ENCODE assay signal across 9 cellular contexts in the genomic region with DNA sequence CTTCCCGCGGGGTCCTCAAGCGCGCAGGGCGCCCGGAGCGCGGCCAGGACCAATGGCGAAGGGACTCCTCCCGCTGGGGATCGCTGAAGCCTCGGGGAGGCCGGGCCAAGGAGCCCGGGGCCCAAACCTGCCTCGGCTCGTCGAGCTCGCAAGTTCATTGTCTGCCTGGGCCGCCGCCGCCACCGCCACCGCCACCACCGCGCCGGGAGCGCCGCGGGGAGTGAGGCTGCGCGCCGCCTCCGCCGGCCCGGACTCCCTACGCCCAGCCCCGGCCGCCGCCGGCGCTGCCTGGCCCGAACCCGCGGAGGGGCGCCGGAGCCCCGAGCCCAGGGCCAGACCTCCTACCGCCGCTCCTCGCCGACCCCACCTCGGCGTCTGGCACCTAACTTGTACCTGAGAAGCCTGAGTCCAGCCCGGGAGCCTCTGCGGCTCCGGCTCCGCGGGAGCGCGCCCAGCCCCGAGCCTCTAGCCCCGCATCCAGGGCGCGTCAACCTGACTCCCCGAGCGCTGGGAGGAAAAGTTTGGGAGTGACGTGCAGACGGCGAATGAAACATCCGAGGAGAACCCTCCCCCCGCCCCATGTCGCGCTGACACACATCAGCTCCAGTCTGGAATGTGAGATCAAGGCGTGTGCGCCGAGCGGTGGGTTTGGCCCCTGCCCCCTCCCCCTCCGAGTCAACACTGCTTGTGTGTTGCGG. TPM values are rescaled to one million over a fixed set of nuclear protein-coding genes. Genes with fewer than 3 reads are reported as not detected.
DNase-seq lines count a peak whose midpoint lies in the region; ATAC-seq, FAIRE-seq and TF ChIP-seq lines count a peak whose summit lies in the region.
"Had no signal": no experiment of that assay in that cellular context is flagged by ENCODE, and none has a peak within 500 bp of the region (broad histone marks: within the 10 kb centered on the region; RNA-seq: fewer than 3 reads in every experiment).

A gene with protein sequence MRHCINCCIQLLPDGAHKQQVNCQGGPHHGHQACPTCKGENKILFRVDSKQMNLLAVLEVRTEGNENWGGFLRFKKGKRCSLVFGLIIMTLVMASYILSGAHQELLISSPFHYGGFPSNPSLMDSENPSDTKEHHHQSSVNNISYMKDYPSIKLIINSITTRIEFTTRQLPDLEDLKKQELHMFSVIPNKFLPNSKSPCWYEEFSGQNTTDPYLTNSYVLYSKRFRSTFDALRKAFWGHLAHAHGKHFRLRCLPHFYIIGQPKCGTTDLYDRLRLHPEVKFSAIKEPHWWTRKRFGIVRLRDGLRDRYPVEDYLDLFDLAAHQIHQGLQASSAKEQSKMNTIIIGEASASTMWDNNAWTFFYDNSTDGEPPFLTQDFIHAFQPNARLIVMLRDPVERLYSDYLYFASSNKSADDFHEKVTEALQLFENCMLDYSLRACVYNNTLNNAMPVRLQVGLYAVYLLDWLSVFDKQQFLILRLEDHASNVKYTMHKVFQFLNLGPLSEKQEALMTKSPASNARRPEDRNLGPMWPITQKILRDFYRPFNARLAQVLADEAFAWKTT (minus strand): TSS at position 523 of the 698 bp plus-strand sequence. CDS start 47,386 bp downstream, outside the sequence.

- ATAC-seq in GM21390 (IDR thresholded peaks at IDR 0.05; ENCODE audit: unreplicated experiment), result no peak

- H3K36me3 Mint-ChIP-seq in activated CD4-positive, alpha-beta T cell treated with anti-CD3 and anti-CD28 coated beads, Interleukin-2, amount 10 ng/mL, durations not matched to agents 24 days and 14 days (ENCODE audit: low read depth), result no peaks in the 10 kb centered on the region

- H3K36me3 ChIP-seq in keratinocyte (ENCODE audit: control insufficient read depth in 2 of 2, extremely low read depth in 1 of 2, insufficient read depth in 2 of 2, low read length in 2 of 2), result peaks cover 0 to 3% of the 10 kb centered on the region in 2 experiments
- H3K36me3 ChIP-seq in skeletal muscle satellite cell (ENCODE audit: insufficient read depth, low read length), result no peaks in the 10 kb centered on the region

- no peak for TF ChIP-seq CTCF in LNCaP clone FGC (IDR thresholded peaks at IDR 0.05; ENCODE audit: control insufficient read depth, extremely low read depth, insufficient read depth)
- TF ChIP-seq CTCF in keratinocyte (optimal IDR thresholded peaks at IDR 0.05 in 1 of 3, IDR thresholded peaks at IDR 0.05 in 1 of 3, conservative IDR thresholded peaks at IDR 0.05 in 1 of 3; ENCODE audit: extremely low read depth in 1 of 3, insufficient read depth in 2 of 3, low read length in 3 of 3), result no peak

- H3K27me3 Mint-ChIP-seq in activated CD4-positive, alpha-beta T cell treated with anti-CD3 and anti-CD28 coated beads, Interleukin-2, amount 10 ng/mL, durations not matched to agents 24 days and 14 days, result peaks cover 57% of the 10 kb centered on the region

- peaks cover 39% of the 10 kb centered on the region for H3K4me1 ChIP-seq in keratinocyte (ENCODE audit: control insufficient read depth, extremely low read depth, insufficient read depth, low read length)
- H3K4me1 ChIP-seq in skeletal muscle satellite cell (ENCODE audit: control insufficient read depth, insufficient read depth, low read length), result peaks cover 4% of the 10 kb centered on the region

- H3K27me3 ChIP-seq in keratinocyte (ENCODE audit: control insufficient read depth, extremely low read depth, insufficient read depth, low read length) (no peaks in the 10 kb centered on the region), skeletal muscle satellite cell (ENCODE audit: control insufficient read depth, insufficient read depth, low read length) (peaks cover 54% of the 10 kb centered on the region)

- intact Hi-C loops in activated CD4-positive, alpha-beta T cell treated with anti-CD3 and anti-CD28 coated beads, Interleukin-2, amount 10 ng/mL, durations not matched to agents 24 days and 14 days (cut with micrococcal nuclease), result no loop called here

- H3K4me3 Mint-ChIP-seq in activated CD4-positive, alpha-beta T cell treated with anti-CD3 and anti-CD28 coated beads, Interleukin-2, amount 10 ng/mL, durations not matched to agents 24 days and 14 days, result peak within 1 kb of the TSS; percentile 41

- peaks cover 3% of the 10 kb centered on the region for H3K9me3 ChIP-seq in keratinocyte (ENCODE audit: control insufficient read depth, low read depth, low read length)
- no peaks in the 10 kb centered on the region for H3K9me3 ChIP-seq in skeletal muscle satellite cell (replicated peaks; ENCODE audit: low read length)

- no peak within 1 kb of the TSS for H3K27ac Mint-ChIP-seq in activated CD4-positive, alpha-beta T cell treated with anti-CD3 and anti-CD28 coated beads, Interleukin-2, amount 10 ng/mL, durations not matched to agents 24 days and 14 days

- H3K4me2 ChIP-seq in keratinocyte (ENCODE audit: control insufficient read depth, extremely low read depth, insufficient read depth, low read depth, low read length) (peak within 1 kb of the TSS; percentile 64), skeletal muscle satellite cell (ENCODE audit: low read length) (peak within 1 kb of the TSS; percentile 95)

- in situ Hi-C loops in T47D (cut with HindIII; ENCODE audit: low pct_unique_long_range_greater_than_20kb, low sequenced_read_pairs), result no loop called here

- peaks cover 6% of the 10 kb centered on the region for H3K9me1 ChIP-seq in keratinocyte (ENCODE audit: control insufficient read depth, extremely low read depth, insufficient read depth, low read length)

- DNase-seq in activated CD4-positive, alpha-beta T cell treated with anti-CD3 and anti-CD28 coated beads, Interleukin-2, amount 10 ng/mL, durations not matched to agents 24 days and 14 days, result peak; percentile 61
- no peak for DNase-seq in activated CD4-positive, alpha-beta T cell treated with anti-CD3 and anti-CD28 coated beads, Interleukin-2, amount 50 U/mL, for 1 hour
- DNase-seq in LNCaP clone FGC (ENCODE audit: low read depth) (no peak), T47D (ENCODE audit: low read depth in 1 of 2, low spot score in 1 of 2) (peak; percentile 71 to 86), keratinocyte (ENCODE audit: low read depth, low spot score) (no peak)
- DNase-seq in NK-92 treated with Interleukin-12 subunit alpha and Interleukin-12 subunit beta, amount 100 ng/mL, for 24 hours (lab: John Stamatoyannopoulos, UW), result no peak

- dilution Hi-C loops in keratinocyte (cut with MboI; ENCODE audit: extremely low pct_ligation_motif_present, low sequenced_read_pairs), result no loop called here

- H3K4me1 Mint-ChIP-seq in activated CD4-positive, alpha-beta T cell treated with anti-CD3 and anti-CD28 coated beads, Interleukin-2, amount 10 ng/mL, durations not matched to agents 24 days and 14 days, result no peaks in the 10 kb centered on the region

- H3K27ac ChIP-seq in keratinocyte (ENCODE audit: control insufficient read depth, insufficient read depth, low read length), result peak within 1 kb of the TSS; percentile 84

- H3K4me3 ChIP-seq in LNCaP clone FGC (ENCODE audit: low read depth, low read length) (peak within 1 kb of the TSS; percentile 58), keratinocyte (ENCODE audit: control insufficient read depth in 2 of 3, extremely low read depth in 1 of 3, insufficient read depth in 2 of 3, low read depth in 1 of 3, low read length in 3 of 3) (peak within 1 kb of the TSS; percentile 74 to 90 (median 86)), skeletal muscle satellite cell (ENCODE audit: low read length) (peak within 1 kb of the TSS; percentile 88)

- peak within 1 kb of the TSS; percentile 89 for H3K9ac ChIP-seq in keratinocyte (ENCODE audit: control insufficient read depth, extremely low read depth, insufficient read depth, low read length)
- peak within 1 kb of the TSS; percentile 89 for H3K9ac ChIP-seq in skeletal muscle satellite cell (ENCODE audit: low read depth, low read length)

- no peaks in the 10 kb centered on the region for H3K9me3 Mint-ChIP-seq in activated CD4-positive, alpha-beta T cell treated with anti-CD3 and anti-CD28 coated beads, Interleukin-2, amount 10 ng/mL, durations not matched to agents 24 days and 14 days

- peaks cover 34% of the 10 kb centered on the region for H3K79me2 ChIP-seq in keratinocyte (ENCODE audit: control insufficient read depth, insufficient read depth, low read length)

- H4K20me1 ChIP-seq in keratinocyte (ENCODE audit: control insufficient read depth, extremely low read depth, insufficient read depth, low read length), result peaks cover 12% of the 10 kb centered on the region

- peak; percentile 56 for FAIRE-seq in keratinocyte (lab: Jason Lieb, UNC)
- FAIRE-seq: GM18507 had no signal

- H2AFZ ChIP-seq in keratinocyte (ENCODE audit: control insufficient read depth, low read length), result peak within 1 kb of the TSS; percentile 53

RNA-seq across cellular contexts. Expression of the gene that starts here (rescaled TPM):
- 0.16 and 0.36 TPM in 2 replicates for total RNA-seq in activated CD4-positive, alpha-beta T cell treated with anti-CD3 and anti-CD28 coated beads, Interleukin-2, amount 10 ng/mL, durations not matched to agents 24 days and 14 days
- polyA plus RNA-seq in keratinocyte, result 21.4 to 39.1 TPM (median 24.5 TPM) in 3 replicates
- polyA plus RNA-seq in keratinocyte (2011; ENCODE audit: low read depth), result 3.4 TPM
- polyA plus RNA-seq in keratinocyte (2011; cell fraction: cytosol; rRNA removed), result 16.9 and 22.6 TPM in 2 replicates
- 50.9 and 52.5 TPM in 2 replicates for polyA plus RNA-seq in keratinocyte (2011; cell fraction: nucleus; rRNA removed)
- 9.4 and 25.1 TPM in 2 replicates for polyA plus RNA-seq in keratinocyte (2012; ENCODE audit: low replicate concordance)
- polyA minus RNA-seq in keratinocyte, result 46.0 to 77.2 TPM (median 60.9 TPM) in 3 replicates
- 28.6 TPM for polyA minus RNA-seq in keratinocyte (2011; cell fraction: cytosol; rRNA and poly(A)+ RNA removed)
- polyA minus RNA-seq in keratinocyte (2011; cell fraction: nucleus; rRNA and poly(A)+ RNA removed), result 57.7 and 70.4 TPM in 2 replicates
- total RNA-seq in skeletal muscle satellite cell (2012; rRNA removed), result 1.3 and 3.1 TPM in 2 replicates

Comparison
In these comparisons a context has a peak if more than half of its experiments do, and no peak if none do; other contexts are left out.
1. Peak in DNase-seq in activated CD4-positive, alpha-beta T cell treated with anti-CD3 and anti-CD28 coated beads, Interleukin-2, amount 10 ng/mL, durations not matched to agents 24 days and 14 days; RNA of the gene not detected or under 1 TPM.
2. DNase-seq: peak in T47D (2 of 2); none in activated CD4-positive, alpha-beta T cell treated with anti-CD3 and anti-CD28 coated beads, Interleukin-2, amount 50 U/mL, for 1 hour (single experiment), LNCaP clone FGC (single experiment), keratinocyte (single experiment) and NK-92 treated with Interleukin-12 subunit alpha and Interleukin-12 subunit beta, amount 100 ng/mL, for 24 hours (single experiment).
3. Peak in every context shown above with its lines, with median percentiles within 50 percentile points of each other: H3K4me3 ChIP-seq.